In genomic region chr14:77076118-77076631, GRCh38 we compare ENCODE assay signal across 8 cellular contexts. TPM values are rescaled to one million over a fixed set of nuclear protein-coding genes. Genes with fewer than 3 reads are reported as not detected.
A peak's percentile ranks its signal among the peaks of the same experiment; 100 is the strongest.
DNase-seq lines count a peak whose midpoint lies in the region; ATAC-seq and TF ChIP-seq lines count a peak whose summit lies in the region.
"Had no signal": no experiment of that assay in that cellular context is flagged by ENCODE, and none has a peak within 500 bp of the region (broad histone marks: within the 10 kb centered on the region; RNA-seq: fewer than 3 reads in every experiment).

No MANE protein-coding gene starts in this region.

- CTCF ChIA-PET in activated CD8-positive, alpha-beta T cell treated with anti-CD3 and anti-CD28 coated beads, Interleukin-2, amount 10 ng/mL, durations not matched to agents 7 days and 5 days (lab: Charles Lee) = interaction anchor here (0.7 to 4.1 kb wide), 7 partner anchors 10 to 203 kb away, joined by 3 to 29 read pairs (median 3); no protein-coding TSS in a partner anchor

- no peak for ATAC-seq in activated CD8-positive, alpha-beta T cell treated with anti-CD3 and anti-CD28 coated beads, Interleukin-2, amount 10 ng/mL, durations not matched to agents 7 days and 5 days
- ATAC-seq in HG02571 (IDR thresholded peaks at IDR 0.05; ENCODE audit: unreplicated experiment) = no peak

- H3K4me3 ChIP-seq in adipocyte (ENCODE audit: low read length) (peak overlapping the region; percentile 71), neural progenitor cell (peak overlapping the region; percentile 14), uterus (peak overlapping the region in 1 of 2 donors; percentile 26)

- peak overlapping the region; percentile 97 for H3K27ac Mint-ChIP-seq in neural progenitor cell
- no peak overlapping the region for H3K27ac Mint-ChIP-seq in activated CD8-positive, alpha-beta T cell treated with anti-CD3 and anti-CD28 coated beads, Interleukin-2, amount 10 ng/mL, durations not matched to agents 7 days and 5 days

- no peaks in the 10 kb centered on the region for H4K20me1 ChIP-seq in neural progenitor cell (ENCODE audit: low read depth)

- H3K27me3 ChIP-seq in adipocyte (replicated peaks; ENCODE audit: control insufficient read depth, insufficient read depth, low read length) (no peaks in the 10 kb centered on the region), neural progenitor cell (no peaks in the 10 kb centered on the region), uterus (no peaks in the 10 kb centered on the region)

- H3K36me3 ChIP-seq in adipocyte (ENCODE audit: control insufficient read depth, insufficient read depth, low read length, severe bottlenecking) (no peaks in the 10 kb centered on the region), neural progenitor cell (no peaks in the 10 kb centered on the region), uterus (no peaks in the 10 kb centered on the region)

- TF ChIP-seq POLR2A in uterus (IDR thresholded peaks at IDR 0.05) = peak; percentile 44 to 55

- H3K4me3 Mint-ChIP-seq in neural progenitor cell = peak overlapping the region; percentile 77
- H3K4me3 Mint-ChIP-seq in activated CD8-positive, alpha-beta T cell treated with anti-CD3 and anti-CD28 coated beads, Interleukin-2, amount 10 ng/mL, durations not matched to agents 7 days and 5 days = no peak overlapping the region

- H3K4me1 ChIP-seq in adipocyte (ENCODE audit: control insufficient read depth, insufficient read depth, low read length) (peaks cover 27% of the 10 kb centered on the region), neural progenitor cell (peaks cover 19% of the 10 kb centered on the region), uterus (no peaks in the 10 kb centered on the region)

- H3K9ac ChIP-seq in adipocyte (ENCODE audit: low read length) = peak overlapping the region; percentile 64
- H3K9ac ChIP-seq in neural progenitor cell = no peak overlapping the region

- H3K4me2 ChIP-seq in neural progenitor cell = peak overlapping the region; percentile 70

- POLR2A ChIA-PET in activated CD8-positive, alpha-beta T cell treated with anti-CD3 and anti-CD28 coated beads, Interleukin-2, amount 10 ng/mL, durations not matched to agents 7 days and 5 days (lab: Charles Lee) = interaction anchor here (0.7 kb wide), 1 partner anchor 12 kb away, joined by 3 read pairs; no protein-coding TSS in a partner anchor

- peaks cover 30% of the 10 kb centered on the region for H3K4me1 Mint-ChIP-seq in neural progenitor cell
- no peaks in the 10 kb centered on the region for H3K4me1 Mint-ChIP-seq in activated CD8-positive, alpha-beta T cell treated with anti-CD3 and anti-CD28 coated beads, Interleukin-2, amount 10 ng/mL, durations not matched to agents 7 days and 5 days (ENCODE audit: low read depth)

- TF ChIP-seq CTCF in neural progenitor cell (IDR thresholded peaks at IDR 0.05) (no peak), uterus (IDR thresholded peaks at IDR 0.05) (no peak)

- peaks cover 4% of the 10 kb centered on the region for H3K27me3 Mint-ChIP-seq in neural progenitor cell (ENCODE audit: insufficient read depth, low read depth)
- H3K27me3 Mint-ChIP-seq in activated CD8-positive, alpha-beta T cell treated with anti-CD3 and anti-CD28 coated beads, Interleukin-2, amount 10 ng/mL, durations not matched to agents 7 days and 5 days (ENCODE audit: low read depth) = no peaks in the 10 kb centered on the region

- peak overlapping the region; percentile 86 for H2AFZ ChIP-seq in neural progenitor cell (replicated peaks)

- H3K27ac ChIP-seq in neural progenitor cell (peak overlapping the region; percentile 68), uterus (peak overlapping the region; percentile 82 to 87)

- peaks cover 19% of the 10 kb centered on the region for H3K9me3 Mint-ChIP-seq in neural progenitor cell
- peaks cover 8% of the 10 kb centered on the region for H3K9me3 Mint-ChIP-seq in activated CD8-positive, alpha-beta T cell treated with anti-CD3 and anti-CD28 coated beads, Interleukin-2, amount 10 ng/mL, durations not matched to agents 7 days and 5 days (ENCODE audit: insufficient read depth)

- H3K36me3 Mint-ChIP-seq in neural progenitor cell = peaks cover 2% of the 10 kb centered on the region
- H3K36me3 Mint-ChIP-seq in activated CD8-positive, alpha-beta T cell treated with anti-CD3 and anti-CD28 coated beads, Interleukin-2, amount 10 ng/mL, durations not matched to agents 7 days and 5 days (ENCODE audit: low read depth) = no peaks in the 10 kb centered on the region

- intact Hi-C loops in uterus (cut with DNase I; ENCODE audit: low total_unique reads) = no loop called here

- H3K9me3 ChIP-seq in adipocyte (ENCODE audit: control insufficient read depth, low read length) (peaks cover 7% of the 10 kb centered on the region), neural progenitor cell (ENCODE audit: low read depth) (no peaks in the 10 kb centered on the region), uterus (peaks cover 0 to 5% of the 10 kb centered on the region in 2 donors)

- H3K79me2 ChIP-seq in neural progenitor cell (ENCODE audit: low read depth) = no peaks in the 10 kb centered on the region

- peak; percentile 64 for DNase-seq in adipocyte (ENCODE audit: low read depth)
- DNase-seq in glomerular endothelial cell (ENCODE audit: extremely low read depth, low read depth, low spot score) = peak; percentile 87
- peak; percentile 52 for DNase-seq in neural progenitor cell (ENCODE audit: low spot score)
- DNase-seq in uterus = peak; percentile 68 to 90
- no peak for DNase-seq in activated CD8-positive, alpha-beta T cell treated with anti-CD3 and anti-CD28 coated beads, Interleukin-2, amount 10 ng/mL, durations not matched to agents 7 days and 5 days
- DNase-seq in DMS114 treated with DMSO at 0.1 percent for 48 hours (lab: John Stamatoyannopoulos, UW; ENCODE audit: unreplicated experiment) = no peak
- DNase-seq: NCI-H526 had no signal

- H3F3A ChIP-seq in neural progenitor cell (ENCODE audit: low read depth) = peaks cover 12% of the 10 kb centered on the region

RNA-seq across cellular contexts. Expression of gene CIPC, which starts 21.9 kb away (rescaled TPM):
- total RNA-seq in glomerular endothelial cell (12.5 and 19.0 TPM in 2 replicates), neural progenitor cell (ENCODE audit: low replicate concordance) (22.5 and 24.3 TPM in 2 replicates), uterus (10 to 100 TPM in 3 of 4 donors, 1 to 10 TPM in 1; 8.2 to 71.8 (median 28.1) TPM)
- 10 to 100 TPM; 11.4 to 11.7 TPM for total RNA-seq in activated CD8-positive, alpha-beta T cell treated with anti-CD3 and anti-CD28 coated beads, Interleukin-2, amount 10 ng/mL, durations not matched to agents 7 days and 5 days

RNA-seq across cellular contexts. Expression of gene IRF2BPL, which starts 47.7 kb away (rescaled TPM):
- total RNA-seq in glomerular endothelial cell (23.7 and 34.2 TPM in 2 replicates), neural progenitor cell (ENCODE audit: low replicate concordance) (4.8 and 14.9 TPM in 2 replicates), uterus (10 to 100 TPM; 15.6 to 60.8 (median 36.6) TPM)
- total RNA-seq in activated CD8-positive, alpha-beta T cell treated with anti-CD3 and anti-CD28 coated beads, Interleukin-2, amount 10 ng/mL, durations not matched to agents 7 days and 5 days = 10 to 100 TPM; 34.5 to 35.6 TPM

Comparison
In these comparisons a context has a peak if more than half of its experiments do, and no peak if none do; other contexts are left out.
1. DNase-seq: peak in adipocyte (single experiment), glomerular endothelial cell (single experiment), neural progenitor cell (single experiment) and uterus (2 of 2); none in activated CD8-positive, alpha-beta T cell treated with anti-CD3 and anti-CD28 coated beads, Interleukin-2, amount 10 ng/mL, durations not matched to agents 7 days and 5 days (single experiment) and DMS114 treated with DMSO at 0.1 percent for 48 hours (single experiment).